8 cellular contexts compared by ENCODE assay signal in genomic region chr3:31567036-31567435, GRCh38. TPM values are rescaled to one million over a fixed set of nuclear protein-coding genes. Genes with fewer than 3 reads are reported as not detected.
A peak's percentile ranks its signal among the peaks of the same experiment; 100 is the strongest.
DNase-seq lines count a peak whose midpoint lies in the region; ATAC-seq and TF ChIP-seq lines count a peak whose summit lies in the region.

No MANE protein-coding gene starts in this region.

- no peak overlapping the region for H3K9ac ChIP-seq in parathyroid adenoma

- peak; percentile 10 for DNase-seq in activated CD8-positive, alpha-beta memory T cell treated with anti-CD3 and anti-CD28 coated beads, Interleukin-2, amount 50 U/mL, for 1 hour (ENCODE audit: extremely low read depth)
- DNase-seq in activated CD8-positive, alpha-beta memory T cell treated with anti-CD3 and anti-CD28 coated beads, Interleukin-2, amount 50 U/mL, for 48 hours: no peak
- DNase-seq in cardiac fibroblast (ENCODE audit: low read depth in 2 of 2): no peak
- DNase-seq in vagina (ENCODE audit: extremely low spot score in 2 of 2): no peak
- no peak for DNase-seq in effector memory CD4-positive, alpha-beta T cell
- no peak for DNase-seq in DMS114 treated with DMSO at 0.1 percent for 48 hours (lab: John Stamatoyannopoulos, UW; ENCODE audit: unreplicated experiment)

- H3K4me2 ChIP-seq in parathyroid adenoma (ENCODE audit: low read length): no peak overlapping the region

- H3K9me3 ChIP-seq in parathyroid adenoma (ENCODE audit: control insufficient read depth, low read length): no peaks in the 10 kb centered on the region
- H3K9me3 ChIP-seq in vagina: no peaks in the 10 kb centered on the region
- no peaks in the 10 kb centered on the region for H3K9me3 ChIP-seq in effector memory CD4-positive, alpha-beta T cell (ENCODE audit: control insufficient read depth, low read length)

- H3K79me2 ChIP-seq in parathyroid adenoma: peaks cover 40% of the 10 kb centered on the region

- H3K27ac ChIP-seq in parathyroid adenoma: no peak overlapping the region
- H3K27ac ChIP-seq in vagina: no peak overlapping the region
- H3K27ac ChIP-seq in effector memory CD4-positive, alpha-beta T cell (ENCODE audit: insufficient read depth, low read length, poor library complexity, severe bottlenecking): no peak overlapping the region

- intact Hi-C loops in vagina (cut with DNase I): no loop called here

- TF ChIP-seq CTCF in cardiac fibroblast (IDR thresholded peaks at IDR 0.05; ENCODE audit: low read depth, low read length): peak; percentile 35
- peak; percentile 37 for TF ChIP-seq CTCF in parathyroid adenoma (IDR thresholded peaks at IDR 0.05)
- no peak for TF ChIP-seq CTCF in vagina (IDR thresholded peaks at IDR 0.05)

- no peak for TF ChIP-seq POLR2A in vagina (IDR thresholded peaks at IDR 0.05)

- H3K27me3 ChIP-seq in parathyroid adenoma (ENCODE audit: control insufficient read depth, insufficient read depth, low read length) (no peaks in the 10 kb centered on the region), vagina (no peaks in the 10 kb centered on the region)
- no peaks in the 10 kb centered on the region for H3K27me3 ChIP-seq in effector memory CD4-positive, alpha-beta T cell (replicated peaks; ENCODE audit: control insufficient read depth, insufficient read depth, low read length, poor library complexity, severe bottlenecking)

- H3K4me1 ChIP-seq in parathyroid adenoma: peaks cover 20% of the 10 kb centered on the region
- H3K4me1 ChIP-seq in vagina: peaks cover 69% of the 10 kb centered on the region
- H3K4me1 ChIP-seq in effector memory CD4-positive, alpha-beta T cell (ENCODE audit: control insufficient read depth, insufficient read depth, low read length, poor library complexity, severe bottlenecking): peaks cover 31% of the 10 kb centered on the region

- no peak overlapping the region for H2AFZ ChIP-seq in parathyroid adenoma

- no peaks in the 10 kb centered on the region for H3K36me3 ChIP-seq in parathyroid adenoma (ENCODE audit: control insufficient read depth, insufficient read depth, low read length)
- H3K36me3 ChIP-seq in vagina: no peaks in the 10 kb centered on the region
- no peaks in the 10 kb centered on the region for H3K36me3 ChIP-seq in effector memory CD4-positive, alpha-beta T cell (ENCODE audit: control insufficient read depth, insufficient read depth, low read length)

- H3K4me3 ChIP-seq in cardiac fibroblast (replicated peaks in 1 of 2; ENCODE audit: low read depth in 2 of 2, low read length in 2 of 2) (no peak overlapping the region), parathyroid adenoma (ENCODE audit: low read depth, low read length) (no peak overlapping the region), vagina (no peak overlapping the region)
- H3K4me3 ChIP-seq in effector memory CD4-positive, alpha-beta T cell (ENCODE audit: insufficient read depth, low read depth, low read length, poor library complexity, severe bottlenecking): no peak overlapping the region

- ATAC-seq in HG03095 (IDR thresholded peaks at IDR 0.05; ENCODE audit: unreplicated experiment): peak; percentile 63

RNA-seq across cellular contexts. Expression of gene STT3B, which starts 34.3 kb away (rescaled TPM):
- 65.3 TPM for total RNA-seq in vagina

Comparison
In these comparisons a context has a peak if more than half of its experiments do, and no peak if none do; other contexts are left out.
1. CTCF ChIP-seq: peak in cardiac fibroblast (single experiment) and parathyroid adenoma (single experiment); none in vagina (0 of 3).